13 cellular contexts compared by ENCODE assay signal in the genomic region with DNA sequence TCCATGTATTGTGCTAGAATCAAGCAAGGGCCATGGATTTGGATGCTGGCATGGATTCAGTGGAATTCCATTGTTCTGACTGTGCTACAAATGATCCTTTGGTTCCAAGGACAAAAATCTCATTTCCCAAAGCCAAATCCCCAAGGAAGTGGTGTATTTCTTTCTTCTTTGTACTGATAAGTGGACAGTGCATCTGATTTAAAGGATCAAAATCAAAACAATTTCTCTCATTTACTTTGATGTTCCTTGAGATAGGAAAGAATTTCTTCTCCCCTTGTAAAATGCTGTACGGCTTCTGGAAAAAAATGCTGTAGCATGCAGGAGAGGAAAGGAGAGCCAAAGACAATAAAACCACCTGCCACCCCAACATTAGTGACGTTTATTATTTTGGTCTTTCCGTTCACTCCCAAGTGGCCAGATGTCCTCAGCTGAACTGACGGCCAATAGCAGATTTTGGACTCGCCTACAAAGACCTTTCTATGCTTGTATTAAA.
DNase-seq lines count a peak whose midpoint lies in the region; ATAC-seq, FAIRE-seq and TF ChIP-seq lines count a peak whose summit lies in the region.
"Had no signal": no experiment of that assay in that cellular context is flagged by ENCODE, and none has a peak within 500 bp of the region (broad histone marks: within the 10 kb centered on the region; RNA-seq: fewer than 3 reads in every experiment).

No MANE protein-coding gene starts in this region.

- ATAC-seq in Right ventricle myocardium inferior: peak; percentile 65
- ATAC-seq in PC-3: no peak
- ATAC-seq in HG03280 (IDR thresholded peaks at IDR 0.05; ENCODE audit: unreplicated experiment): no peak
- ATAC-seq in GM21825 (IDR thresholded peaks at IDR 0.05; ENCODE audit: unreplicated experiment): no peak
- ATAC-seq: upper lobe of right lung had no signal

- CTCF ChIA-PET in PC-3 (lab: Charles Lee): no interaction called here

- POLR2A ChIA-PET in PC-3 (lab: Charles Lee; ENCODE audit: unreplicated experiment): no interaction called here

- no peaks in the 10 kb centered on the region for H3K27me3 ChIP-seq in PC-3 (ENCODE audit: low read length)
- H3K27me3 ChIP-seq: SJSA1, upper lobe of right lung had no signal

- no peak overlapping the region for H3K4me3 ChIP-seq in kidney (ENCODE audit: low read length in 2 of 2)
- no peak overlapping the region for H3K4me3 ChIP-seq in PC-3 (ENCODE audit: low read length)
- H3K4me3 ChIP-seq: SJSA1, upper lobe of right lung had no signal

- no peaks in the 10 kb centered on the region for H3K9me2 ChIP-seq in PC-3 (replicated peaks; ENCODE audit: low read length)

- H2AFZ ChIP-seq in PC-3 (ENCODE audit: low read length): no peak overlapping the region

- intact Hi-C loops in Right ventricle myocardium inferior (cut with DNase I) (loop anchor here (5.0 kb wide), 1 partner anchor 185 kb away; a partner anchor contains a TSS), cardiac septum (cut with DNase I) (loop anchor here (5.0 kb wide), 1 partner anchor 185 kb away; a partner anchor contains a TSS), kidney (cut with DNase I) (no loop called here), PC-3 (cut with micrococcal nuclease) (loop anchor here (10.0 kb wide), 1 partner anchor 263 kb away; no protein-coding TSS in a partner anchor)

- H3K27ac ChIP-seq in kidney (ENCODE audit: low read depth in 2 of 2, low read length in 2 of 2) (no peak overlapping the region), PC-3 (ENCODE audit: low read length) (no peak overlapping the region)
- H3K27ac ChIP-seq: SJSA1, upper lobe of right lung had no signal

- peaks cover 0 to 2% of the 10 kb centered on the region in 2 donors for H3K4me1 ChIP-seq in kidney (ENCODE audit: control insufficient read depth in 1 of 2, insufficient read depth in 1 of 2, low read depth in 1 of 2, low read length in 2 of 2)
- H3K4me1 ChIP-seq in PC-3 (ENCODE audit: insufficient read depth, low read length): no peaks in the 10 kb centered on the region
- H3K4me1 ChIP-seq: SJSA1 had no signal

- peak; percentile 13 for FAIRE-seq in kidney (lab: Jason Lieb, UNC)

- H3K36me3 ChIP-seq in kidney (ENCODE audit: control insufficient read depth in 1 of 2, insufficient read depth in 2 of 2, low read length in 2 of 2) (no peaks in the 10 kb centered on the region), PC-3 (ENCODE audit: low read depth, low read length) (no peaks in the 10 kb centered on the region)
- H3K36me3 ChIP-seq: SJSA1, upper lobe of right lung had no signal

- no TSS peak for BruUV-seq in PC-3 (replicated peaks; lab: Mats Ljungman, UMichigan)

- H3F3A ChIP-seq in PC-3 (ENCODE audit: low read length, unreplicated experiment): no peaks in the 10 kb centered on the region

- H3K9ac ChIP-seq in kidney (ENCODE audit: low read length in 2 of 2) (no peak overlapping the region), PC-3 (ENCODE audit: low read length) (no peak overlapping the region)

- no peaks in the 10 kb centered on the region for H3K79me2 ChIP-seq in PC-3 (ENCODE audit: low read length)

- H3K9me3 ChIP-seq in kidney (ENCODE audit: control insufficient read depth in 1 of 2, low read length in 2 of 2): no peaks in the 10 kb centered on the region
- H3K9me3 ChIP-seq in PC-3 (ENCODE audit: low read length): no peaks in the 10 kb centered on the region
- H3K9me3 ChIP-seq: SJSA1, upper lobe of right lung had no signal

- DNase-seq in Right ventricle myocardium inferior (ENCODE audit: missing footprints): no peak
- DNase-seq in cardiac septum (ENCODE audit: low spot score): no peak
- DNase-seq in astrocyte of the hippocampus (ENCODE audit: low read depth, low spot score): peak; percentile 86
- DNase-seq in kidney: no peak
- no peak for DNase-seq in RKO (ENCODE audit: low spot score)
- no peak for DNase-seq in PC-3
- DNase-seq: activated CD4-positive, alpha-beta T cell treated with anti-CD3 and anti-CD28 coated beads, Interleukin-2, amount 10 ng/mL, durations not matched to agents 24 days and 14 days; activated naive CD8-positive, alpha-beta T cell treated with anti-CD3 and anti-CD28 coated beads for 36 hours; stimulated activated CD4-positive, alpha-beta T cell treated with anti-CD3 and anti-CD28 coated beads, Interleukin-4, amount 100 ng/mL, for 1 hour; upper lobe of right lung had no signal

- no peaks in the 10 kb centered on the region for H4K20me1 ChIP-seq in PC-3 (ENCODE audit: low read length)

- no peak overlapping the region for H3K4me2 ChIP-seq in PC-3 (ENCODE audit: low read length)

- TF ChIP-seq CTCF in kidney (IDR thresholded peaks at IDR 0.05; ENCODE audit: borderline replicate concordance, extremely low read depth, insufficient read depth) (no peak), PC-3 (conservative IDR thresholded peaks at IDR 0.05; ENCODE audit: low read depth, low read length) (no peak)
